8 cellular contexts compared by ENCODE assay signal in the genomic region with DNA sequence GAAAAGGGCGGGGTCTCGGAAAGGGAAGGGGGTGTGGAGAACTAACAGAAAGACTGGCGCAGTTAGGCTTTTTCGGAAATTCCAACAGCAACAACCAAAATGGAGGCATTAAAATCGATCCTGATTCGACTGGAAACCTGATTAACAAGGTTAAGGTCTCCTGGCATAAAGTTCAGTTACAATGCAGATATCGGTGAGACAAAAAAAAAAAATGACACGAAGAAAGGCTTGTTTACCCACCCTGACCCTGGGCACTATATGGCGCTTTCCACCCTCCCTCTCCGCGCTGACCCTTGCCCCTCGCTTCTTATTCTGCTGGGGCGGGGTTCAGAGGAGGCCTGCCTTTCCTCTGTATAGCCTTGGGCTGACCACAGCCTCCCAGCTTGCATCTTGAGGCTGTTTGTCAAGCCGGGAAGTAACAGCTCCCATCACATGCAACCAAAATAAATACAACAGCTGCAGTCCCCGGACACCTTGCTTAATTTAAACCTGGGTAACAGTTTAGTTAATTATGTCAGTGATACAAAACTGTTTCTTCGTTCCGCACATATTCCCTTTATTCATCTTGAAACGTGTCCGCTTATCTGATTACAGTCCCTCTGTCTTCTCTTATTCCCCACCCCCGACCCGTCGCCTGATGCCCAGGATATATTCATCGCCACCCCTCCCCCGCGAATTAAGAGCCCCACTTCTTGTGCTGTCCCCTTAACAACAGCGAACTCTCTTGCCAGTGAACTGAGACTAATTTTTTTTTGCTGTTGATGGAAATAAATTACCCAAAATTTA. TPM values are rescaled to one million over a fixed set of nuclear protein-coding genes. Genes with fewer than 3 reads are reported as not detected.
DNase-seq lines count a peak whose midpoint lies in the region; ATAC-seq and TF ChIP-seq lines count a peak whose summit lies in the region.

No MANE protein-coding gene starts in this region.

- H3K4me3 ChIP-seq in AG04449 (ENCODE audit: low read depth, low read length) (peak overlapping the region; percentile 62), PC-3 (ENCODE audit: low read length) (peak overlapping the region; percentile 88), fibroblast of pulmonary artery (replicated peaks; ENCODE audit: low read depth, low read length) (peak overlapping the region; percentile 68)

- H3K4me1 Mint-ChIP-seq in activated T-helper 2 cell treated with anti-CD3 and anti-CD28 coated beads, Interferon-gamma antibody, Interleukin-2, Interleukin-4, amounts not matched to agents 10 μg/mL and 5 μg/mL and 100 μg/mL, durations not matched to agents 14 hours and 24 hours and 36 hours (ENCODE audit: low read depth) = peaks cover 36% of the 10 kb centered on the region
- peaks cover 17 to 37% (median 32%) of the 10 kb centered on the region in 4 donors for H3K4me1 Mint-ChIP-seq in naive thymus-derived CD8-positive, alpha-beta T cell

- no peak for DNase-seq in AG04449 (ENCODE audit: low read depth, low spot score)
- peak; percentile 67 for DNase-seq in PC-3
- DNase-seq in activated T-helper 2 cell treated with anti-CD3 and anti-CD28 coated beads, Interferon-gamma antibody, Interleukin-2, Interleukin-4, amounts not matched to agents 10 μg/mL and 5 μg/mL and 100 μg/mL, durations not matched to agents 14 hours and 24 hours and 36 hours (ENCODE audit: low spot score) = peak; percentile 31
- DNase-seq in fibroblast of pulmonary artery (ENCODE audit: low read depth) = peak; percentile 88
- peak in 7 of 10 donors; percentile 15 to 71 (median 27) for DNase-seq in naive thymus-derived CD8-positive, alpha-beta T cell

- peaks cover 28% of the 10 kb centered on the region for H3K4me1 ChIP-seq in PC-3 (ENCODE audit: insufficient read depth, low read length)

- H3K27ac ChIP-seq in PC-3 (ENCODE audit: low read length) = peak overlapping the region; percentile 61
- peak overlapping the region; percentile 99 for H3K27ac ChIP-seq in temporal lobe (ENCODE audit: low read depth, low read length)

- H3K4me3 Mint-ChIP-seq in activated T-helper 2 cell treated with anti-CD3 and anti-CD28 coated beads, Interferon-gamma antibody, Interleukin-2, Interleukin-4, amounts not matched to agents 10 μg/mL and 5 μg/mL and 100 μg/mL, durations not matched to agents 14 hours and 24 hours and 36 hours (ENCODE audit: low read depth) = peak overlapping the region; percentile 95
- peak overlapping the region; percentile 95 to 100 (median 99) for H3K4me3 Mint-ChIP-seq in naive thymus-derived CD8-positive, alpha-beta T cell

- H4K20me1 ChIP-seq in PC-3 (ENCODE audit: low read length) = peaks cover 10% of the 10 kb centered on the region; the same call in 1 of the 2 replicates

- peak overlapping the region; percentile 68 for H3K9ac ChIP-seq in PC-3 (ENCODE audit: low read length)

- BruUV-seq in PC-3 (replicated peaks; lab: Mats Ljungman, UMichigan) = TSS peak; percentile 93

- no peaks in the 10 kb centered on the region for H3F3A ChIP-seq in PC-3 (ENCODE audit: low read length, unreplicated experiment)

- no peaks in the 10 kb centered on the region for H3K27me3 ChIP-seq in PC-3 (ENCODE audit: low read length)

- H3K79me2 ChIP-seq in PC-3 (ENCODE audit: low read length) = peaks cover 37% of the 10 kb centered on the region

- no peaks in the 10 kb centered on the region for H3K36me3 ChIP-seq in PC-3 (ENCODE audit: low read depth, low read length)

- no peaks in the 10 kb centered on the region for H3K9me2 ChIP-seq in PC-3 (replicated peaks; ENCODE audit: low read length)

- H3K27ac Mint-ChIP-seq in activated T-helper 2 cell treated with anti-CD3 and anti-CD28 coated beads, Interferon-gamma antibody, Interleukin-2, Interleukin-4, amounts not matched to agents 10 μg/mL and 5 μg/mL and 100 μg/mL, durations not matched to agents 14 hours and 24 hours and 36 hours = peak overlapping the region; percentile 92
- H3K27ac Mint-ChIP-seq in naive thymus-derived CD8-positive, alpha-beta T cell = peak overlapping the region; percentile 97 to 100 (median 100)

- H3K9me3 Mint-ChIP-seq in activated T-helper 2 cell treated with anti-CD3 and anti-CD28 coated beads, Interferon-gamma antibody, Interleukin-2, Interleukin-4, amounts not matched to agents 10 μg/mL and 5 μg/mL and 100 μg/mL, durations not matched to agents 14 hours and 24 hours and 36 hours = peaks cover 12% of the 10 kb centered on the region
- H3K9me3 Mint-ChIP-seq in naive thymus-derived CD8-positive, alpha-beta T cell = peaks cover 5 to 14% (median 9%) of the 10 kb centered on the region in 9 donors

- peak; percentile 20 for ATAC-seq in GM18517 (IDR thresholded peaks at IDR 0.05; ENCODE audit: unreplicated experiment)
- peak; percentile 11 for ATAC-seq in HG03342 (IDR thresholded peaks at IDR 0.05; ENCODE audit: unreplicated experiment)
- ATAC-seq in PC-3 = peak; percentile 33
- ATAC-seq in naive thymus-derived CD8-positive, alpha-beta T cell = peak in 1 of 2 donors; percentile 1

- H3K27me3 Mint-ChIP-seq in activated T-helper 2 cell treated with anti-CD3 and anti-CD28 coated beads, Interferon-gamma antibody, Interleukin-2, Interleukin-4, amounts not matched to agents 10 μg/mL and 5 μg/mL and 100 μg/mL, durations not matched to agents 14 hours and 24 hours and 36 hours (ENCODE audit: low read depth) = no peaks in the 10 kb centered on the region
- H3K27me3 Mint-ChIP-seq in naive thymus-derived CD8-positive, alpha-beta T cell = peaks cover 0 to 3% (median 0%) of the 10 kb centered on the region in 5 donors

- intact Hi-C loops in PC-3 (cut with micrococcal nuclease) = loop anchor here (2.0 to 10.0 kb wide), 2 partner anchors 58 to 1026 kb away; a partner anchor contains a TSS
- intact Hi-C loops in activated T-helper 2 cell treated with anti-CD3 and anti-CD28 coated beads, Interferon-gamma antibody, Interleukin-2, Interleukin-4, amounts not matched to agents 10 μg/mL and 5 μg/mL and 100 μg/mL, durations not matched to agents 14 hours and 24 hours and 36 hours (cut with micrococcal nuclease) = loop anchor here (1.0 to 5.0 kb wide), 6 partner anchors 33 to 677 kb away; no protein-coding TSS in a partner anchor

- H2AFZ ChIP-seq in PC-3 (ENCODE audit: low read length) = peak overlapping the region; percentile 76

- H3K36me3 Mint-ChIP-seq in activated T-helper 2 cell treated with anti-CD3 and anti-CD28 coated beads, Interferon-gamma antibody, Interleukin-2, Interleukin-4, amounts not matched to agents 10 μg/mL and 5 μg/mL and 100 μg/mL, durations not matched to agents 14 hours and 24 hours and 36 hours (ENCODE audit: low read depth) = peaks cover 19% of the 10 kb centered on the region
- H3K36me3 Mint-ChIP-seq in naive thymus-derived CD8-positive, alpha-beta T cell = peaks cover 3 to 16% (median 9%) of the 10 kb centered on the region in 3 donors

- no peaks in the 10 kb centered on the region for H3K9me3 ChIP-seq in PC-3 (ENCODE audit: low read length)

- CTCF ChIA-PET in AG04449 (lab: Yijun Ruan, JAX) = no interaction called here
- CTCF ChIA-PET in PC-3 (lab: Charles Lee) = no interaction called here

- H3K4me2 ChIP-seq in PC-3 (ENCODE audit: low read length) = peak overlapping the region; percentile 85

- no peak for TF ChIP-seq CTCF in AG04449 (IDR thresholded peaks at IDR 0.05; ENCODE audit: insufficient read depth, low read length, missing control alignments)
- TF ChIP-seq CTCF in PC-3 (conservative IDR thresholded peaks at IDR 0.05; ENCODE audit: low read depth, low read length) = no peak
- no peak for TF ChIP-seq CTCF in fibroblast of pulmonary artery (IDR thresholded peaks at IDR 0.05; ENCODE audit: low read length, missing control alignments)

- POLR2A ChIA-PET in AG04449 (lab: Yijun Ruan, JAX) = interaction anchor here (0.7 to 1.6 kb wide), 7 partner anchors 14 to 683 kb away, joined by 3 to 7 read pairs (median 4); no protein-coding TSS in a partner anchor
- POLR2A ChIA-PET in PC-3 (lab: Charles Lee; ENCODE audit: unreplicated experiment) = interaction anchor here (0.6 to 0.7 kb wide), 4 partner anchors 26 to 907 kb away, joined by 3 to 4 read pairs (median 3); a partner anchor contains a TSS
- POLR2A ChIA-PET in naive thymus-derived CD8-positive, alpha-beta T cell (lab: Charles Lee) = interaction anchor here (0.7 to 2.6 kb wide), 24 partner anchors 10 to 1316 kb away, joined by 3 to 34 read pairs (median 4); a partner anchor contains a TSS

RNA-seq across cellular contexts. Expression of a gene that starts 0.8 kb away (rescaled TPM):
- total RNA-seq in PC-3 (2014; rRNA removed) = 12.8 and 14.3 TPM in 2 replicates
- 52.2 and 52.9 TPM in 2 replicates for total RNA-seq in activated T-helper 2 cell treated with anti-CD3 and anti-CD28 coated beads, Interferon-gamma antibody, Interleukin-2, Interleukin-4, amounts not matched to agents 10 μg/mL and 5 μg/mL and 100 μg/mL, durations not matched to agents 14 hours and 24 hours and 36 hours
- 10 to 100 TPM; 83.1 to 91.0 TPM for total RNA-seq in naive thymus-derived CD8-positive, alpha-beta T cell
- 10 to 100 TPM; 46.0 to 54.4 (median 47.7) TPM for polyA plus RNA-seq in naive thymus-derived CD8-positive, alpha-beta T cell
- total RNA-seq in temporal lobe = 257 TPM
